ENCODE assay signal across 9 cellular contexts in genomic region chr7:18049262-18049661, GRCh38. TPM values are rescaled to one million over a fixed set of nuclear protein-coding genes. Genes with fewer than 3 reads are reported as not detected.
"Had no signal": no experiment of that assay in that cellular context is flagged by ENCODE, and none has a peak within 500 bp of the region (broad histone marks: within the 10 kb centered on the region; RNA-seq: fewer than 3 reads in every experiment).

No MANE protein-coding gene starts in this region.

- H3K4me3 ChIP-seq: GM23338 had no signal

- ATAC-seq: GM23338 had no signal

- FAIRE-seq: H1, H54 had no signal

- DNase-seq: H9, HCEC 1CT, KBM-7 had no signal

- H3K4me2 ChIP-seq: GM23338 had no signal

- H2AFZ ChIP-seq: GM23338 had no signal

- H3K27ac ChIP-seq: HL-60 had no signal

RNA-seq across cellular contexts. Expression of gene PRPS1L1, which starts 21.6 kb away (rescaled TPM):
- total RNA-seq: GM23338, H1, H9, HT1080 had no signal
- polyA plus RNA-seq: GM23338, H1, IgD-negative memory B cell had no signal
